10 cellular contexts compared by ENCODE assay signal in genomic region chr1:77412794-77413530, GRCh38.
DNase-seq lines count a peak whose midpoint lies in the region; ATAC-seq, FAIRE-seq and TF ChIP-seq lines count a peak whose summit lies in the region.
"Had no signal": no experiment of that assay in that cellular context is flagged by ENCODE, and none has a peak within 500 bp of the region (broad histone marks: within the 10 kb centered on the region; RNA-seq: fewer than 3 reads in every experiment).

No MANE protein-coding gene starts in this region.

- no peak overlapping the region for H3K4ac ChIP-seq in H1 (replicated peaks; ENCODE audit: insufficient read length, low read depth, low read length)

- no peaks in the 10 kb centered on the region for H3K79me1 ChIP-seq in H1 (ENCODE audit: low read depth, low read length)

- H3K27ac ChIP-seq in H1 (ENCODE audit: low read depth, low read length) = no peak overlapping the region

- H3K4me2 ChIP-seq in H1 (ENCODE audit: insufficient read depth in 1 of 2, low read depth in 2 of 2, low read length in 2 of 2) = no peak overlapping the region

- H4K91ac ChIP-seq in H1 (replicated peaks; ENCODE audit: insufficient read length, low read length) = no peak overlapping the region

- DNase-seq in H1 (ENCODE audit: low read depth in 1 of 2, low spot score in 2 of 2) (no peak), D721Med (ENCODE audit: insufficient read length, low spot score) (no peak), DMS 273 (lab: John Stamatoyannopoulos, UW; ENCODE audit: unreplicated experiment) (no peak), SHP77 treated with DMSO at 0.1 percent for 48 hours (lab: John Stamatoyannopoulos, UW) (no peak), GM19238 (ENCODE audit: insufficient read length, low spot score) (no peak)
- DNase-seq: activated CD4-positive, alpha-beta T cell treated with anti-CD3 and anti-CD28 coated beads for 48 hours; NCI-H2081 treated with DMSO at 0.1 percent for 48 hours had no signal

- H4K20me1 ChIP-seq in H1 (replicated peaks in 1 of 2; ENCODE audit: control insufficient read depth in 1 of 2, insufficient read depth in 2 of 2, low read length in 2 of 2) = no peaks in the 10 kb centered on the region

- no peaks in the 10 kb centered on the region for H3K79me2 ChIP-seq in H1 (ENCODE audit: control insufficient read depth in 1 of 2, insufficient read depth in 2 of 2, low read length in 2 of 2)

- 84% methylated on average over 8 of the region's 8 CpGs; no CpG with 5 or more reads in 1 of the 2 experiments for WGBS in H1 (ENCODE audit: extremely low coverage in 1 of 2, insufficient coverage in 1 of 2, insufficient read length in 1 of 2, insufficient replicate concordance in 2 of 2, low coverage in 1 of 2, low lambda C conversion rate in 2 of 2, missing lambda C conversion rate in 1 of 2), 2 experiments

- no peak overlapping the region for H4K8ac ChIP-seq in H1 (ENCODE audit: extremely low read depth, insufficient read depth, low read length)

- no peak overlapping the region for H2AFZ ChIP-seq in H1 (ENCODE audit: low read length)

- H3K27me3 ChIP-seq in H1 (replicated peaks in 1 of 4; ENCODE audit: control insufficient read depth in 3 of 4, extremely low read depth in 1 of 4, insufficient read depth in 3 of 4, low read length in 3 of 4) = no peaks in the 10 kb centered on the region

- H3K23ac ChIP-seq in H1 (ENCODE audit: insufficient read length) = no peak overlapping the region

- no peak overlapping the region for H2BK20ac ChIP-seq in H1 (ENCODE audit: low read length)

- H3K14ac ChIP-seq in H1 (ENCODE audit: insufficient read length) = no peak overlapping the region

- no peak overlapping the region for H3K56ac ChIP-seq in H1 (replicated peaks; ENCODE audit: insufficient read length, low read depth, low read length)

- no peaks in the 10 kb centered on the region for H3K23me2 ChIP-seq in H1 (ENCODE audit: low read depth, low read length)

- no peaks in the 10 kb centered on the region for H3K36me3 ChIP-seq in H1 (ENCODE audit: control insufficient read depth in 2 of 4, insufficient read depth in 4 of 4, low read length in 3 of 4)

- TF ChIP-seq CTCF in H1 (IDR thresholded peaks at IDR 0.05; ENCODE audit: control extremely low read depth in 1 of 3, insufficient read depth in 1 of 3, low read depth in 1 of 3, low read length in 3 of 3) (no peak), D721Med (IDR thresholded peaks at IDR 0.05; ENCODE audit: insufficient read depth, missing control alignments) (no peak)

- H3K18ac ChIP-seq in H1 (ENCODE audit: extremely low read depth, low read length) = no peak overlapping the region

- no peak for TF ChIP-seq EP300 in H1 (IDR thresholded peaks at IDR 0.05; ENCODE audit: borderline replicate concordance in 1 of 2, low read depth in 2 of 2, low read length in 2 of 2)

- no peak overlapping the region for H3K4me3 ChIP-seq in H1 (ENCODE audit: extremely low read depth in 1 of 4, insufficient read depth in 2 of 4, low read depth in 3 of 4, low read length in 4 of 4)

- no peak for FAIRE-seq in H1 (lab: Jason Lieb, UNC)
- FAIRE-seq in D721Med (lab: Jason Lieb, UNC) = no peak

- TF ChIP-seq POLR2A in H1 (IDR thresholded peaks at IDR 0.05; ENCODE audit: control extremely low read depth in 1 of 2, low read depth in 2 of 2, low read length in 2 of 2) = no peak

- H3K9ac ChIP-seq in H1 (replicated peaks in 1 of 4; ENCODE audit: extremely low read depth in 1 of 4, low read depth in 3 of 4, low read length in 3 of 4) = no peak overlapping the region

- no peak overlapping the region for H4K5ac ChIP-seq in H1 (ENCODE audit: insufficient read length, low read depth, low read length)

- 0 out of 2 replicates have a peak overlapping the region, but pooled peaks have one; percentile 2 for H2BK12ac ChIP-seq in H1 (ENCODE audit: low read depth, low read length)

- H2BK120ac ChIP-seq in H1 (replicated peaks; ENCODE audit: low read depth, low read length) = no peak overlapping the region

- no peak overlapping the region for H2BK5ac ChIP-seq in H1 (ENCODE audit: low read depth, low read length)

- peak; percentile 20 for ATAC-seq in GM18519 (IDR thresholded peaks at IDR 0.05; ENCODE audit: low FRiP score, unreplicated experiment)
- peak; percentile 55 for ATAC-seq in GM21723 (IDR thresholded peaks at IDR 0.05; ENCODE audit: unreplicated experiment)
- peak; percentile 10 for ATAC-seq in HG03469 (IDR thresholded peaks at IDR 0.05; ENCODE audit: unreplicated experiment)

- no peak for TF ChIP-seq RAD21 in H1 (IDR thresholded peaks at IDR 0.05 in 1 of 2, conservative IDR thresholded peaks at IDR 0.05 in 1 of 2; ENCODE audit: low read depth in 2 of 2, low read length in 2 of 2)

- H3K9me3 ChIP-seq in H1 (ENCODE audit: insufficient read depth in 2 of 2, low read depth in 1 of 2, low read length in 1 of 2) = no peaks in the 10 kb centered on the region

- CTCF ChIA-PET in H1 (lab: Charles Lee; ENCODE audit: partially characterized antibody) = interaction anchor here (1.2 kb wide), 1 partner anchor 120 kb away, joined by 6 read pairs; no protein-coding TSS in a partner anchor

- peaks cover 0 to 4% (median 1%) of the 10 kb centered on the region in 4 experiments; a peak in 3 of 7 replicates for H3K4me1 ChIP-seq in H1 (replicated peaks in 1 of 4; ENCODE audit: control insufficient read depth in 3 of 4, insufficient read depth in 4 of 4, low read length in 3 of 4)

- no peak overlapping the region for H2BK15ac ChIP-seq in H1 (ENCODE audit: low read length)

- H2AK5ac ChIP-seq in H1 (ENCODE audit: low read depth, low read length) = no peak overlapping the region

- POLR2A ChIA-PET in H1 (lab: Charles Lee; ENCODE audit: partially characterized antibody) = interaction anchor here (1.5 kb wide), 1 partner anchor 26 kb away, joined by 5 read pairs; no protein-coding TSS in a partner anchor

TF ChIP-seq in H1, 55 proteins besides CTCF, POLR2A, EP300 and RAD21:
- TF ChIP-seq SIN3A (conservative IDR thresholded peaks at IDR 0.05 in 1 of 2, IDR thresholded peaks at IDR 0.05 in 1 of 2; ENCODE audit: low read depth in 1 of 2, low read length in 2 of 2) (no peak), CTBP2 (IDR thresholded peaks at IDR 0.05; ENCODE audit: borderline replicate concordance, insufficient read depth, insufficient read length, low read length) (no peak)
